In genomic region chr19:10112037-10112751, GRCh38 we compare ENCODE assay signal across 7 cellular contexts. TPM values are rescaled to one million over a fixed set of nuclear protein-coding genes. Genes with fewer than 3 reads are reported as not detected.
DNase-seq lines count a peak whose midpoint lies in the region.
"Had no signal": no experiment of that assay in that cellular context is flagged by ENCODE, and none has a peak within 500 bp of the region (broad histone marks: within the 10 kb centered on the region; RNA-seq: fewer than 3 reads in every experiment).

No MANE protein-coding gene starts in this region.

- peaks cover 29% of the 10 kb centered on the region for H3K36me3 ChIP-seq in Karpas-422 (ENCODE audit: insufficient read depth, low read length)

- H3K9me2 ChIP-seq in Karpas-422 (replicated peaks; ENCODE audit: insufficient read depth, low read length): no peaks in the 10 kb centered on the region

- H3K4me1 ChIP-seq in Karpas-422 (ENCODE audit: low read length): peaks cover 29% of the 10 kb centered on the region

- H4K20me1 ChIP-seq in Karpas-422 (ENCODE audit: insufficient read depth, low read depth, low read length): peaks cover 31% of the 10 kb centered on the region; the same call in 1 of the 2 replicates

- H3K79me2 ChIP-seq in Karpas-422 (ENCODE audit: low read length): peaks cover 16% of the 10 kb centered on the region

- H2AFZ ChIP-seq in Karpas-422 (ENCODE audit: low read length): no peak overlapping the region

- DNase-seq in Karpas-422 (peak; percentile 63), HuH-7.5 (ENCODE audit: low spot score) (no peak), NCI-H1092 (lab: John Stamatoyannopoulos, UW) (no peak), middle frontal gyrus (ENCODE audit: extremely low spot score, low spot score) (no peak)
- DNase-seq in activated T-cell treated with anti-CD3 and anti-CD28 coated beads, Interleukin-2, amount 50 U/mL, for 1 hour: peak; percentile 67
- DNase-seq in stimulated activated CD4-positive, alpha-beta T cell treated with anti-CD3 and anti-CD28 coated beads, Interleukin-12 subunit alpha, Interleukin-12 subunit beta, amount 100 ng/mL, for 48 hours (ENCODE audit: low read depth in 2 of 3, low spot score in 1 of 3): peak; percentile 59 to 69 (median 61)

- no peaks in the 10 kb centered on the region for H3K9me3 ChIP-seq in Karpas-422 (ENCODE audit: low read length)

- no peaks in the 10 kb centered on the region for H3K27me3 ChIP-seq in Karpas-422 (ENCODE audit: low read length)

- H3K9ac ChIP-seq in Karpas-422 (ENCODE audit: low read length): no peak overlapping the region

- no peak overlapping the region for H3K4me3 ChIP-seq in Karpas-422 (ENCODE audit: low read length)
- H3K4me3 ChIP-seq: lung had no signal

- H3K27ac ChIP-seq in Karpas-422 (ENCODE audit: low read length): peak overlapping the region; percentile 33; the same call in 1 of the 2 replicates

- no peak overlapping the region for H3K4me2 ChIP-seq in Karpas-422 (ENCODE audit: low read depth, low read length, poor library complexity, severe bottlenecking)

RNA-seq across cellular contexts. Expression of gene P2RY11, which starts 0.7 kb away (rescaled TPM):
- total RNA-seq in Karpas-422 (2014; rRNA removed; shearing (Covaris generic); ENCODE audit: low replicate concordance): 1.7 and 6.1 TPM in 2 replicates

RNA-seq across cellular contexts. Expression of gene PPAN, which starts 6.0 kb away (rescaled TPM):
- 30.4 and 77.1 TPM in 2 replicates for total RNA-seq in Karpas-422 (2014; rRNA removed; shearing (Covaris generic); ENCODE audit: low replicate concordance)

RNA-seq across cellular contexts. Expression of gene EIF3G, which starts 7.5 kb away (rescaled TPM):
- 281 and 602 TPM in 2 replicates for total RNA-seq in Karpas-422 (2014; rRNA removed; shearing (Covaris generic); ENCODE audit: low replicate concordance)

RNA-seq across cellular contexts. Expression of gene ANGPTL6, which starts 9.7 kb away (rescaled TPM):
- 7.3 and 8.3 TPM in 2 replicates for total RNA-seq in Karpas-422 (2014; rRNA removed; shearing (Covaris generic); ENCODE audit: low replicate concordance)

RNA-seq across cellular contexts. Expression of gene SHFL, which starts 26.1 kb away (rescaled TPM):
- total RNA-seq in Karpas-422 (2014; rRNA removed; shearing (Covaris generic); ENCODE audit: low replicate concordance): 29.0 and 55.3 TPM in 2 replicates

Comparison
In these comparisons a context has a peak if more than half of its experiments do, and no peak if none do; other contexts are left out.
1. DNase-seq: peak in Karpas-422 (single experiment), activated T-cell treated with anti-CD3 and anti-CD28 coated beads, Interleukin-2, amount 50 U/mL, for 1 hour (single experiment) and stimulated activated CD4-positive, alpha-beta T cell treated with anti-CD3 and anti-CD28 coated beads, Interleukin-12 subunit alpha, Interleukin-12 subunit beta, amount 100 ng/mL, for 48 hours (3 of 3); none in HuH-7.5 (single experiment), NCI-H1092 (single experiment) and middle frontal gyrus (single experiment).